22 cellular contexts compared by ENCODE assay signal in the genomic region with DNA sequence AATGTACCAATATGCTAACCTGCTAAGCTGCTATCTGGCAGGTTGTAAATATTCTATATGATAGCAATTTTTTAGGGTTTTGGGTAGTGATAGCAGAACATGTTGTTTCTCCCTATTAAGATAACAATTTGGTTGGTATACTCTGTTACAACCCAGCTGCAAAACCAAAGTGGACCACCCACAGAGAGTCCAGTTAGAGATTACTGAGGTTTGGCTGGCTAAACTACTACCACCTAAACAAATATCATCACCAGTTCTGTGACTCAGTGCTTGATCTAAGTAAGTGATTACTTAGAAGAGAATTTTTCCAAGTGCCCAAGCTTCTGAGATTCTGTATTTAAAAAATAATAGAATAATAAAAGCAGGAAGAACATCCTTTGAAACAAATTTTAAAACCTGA.
DNase-seq lines count a peak whose midpoint lies in the region; ATAC-seq lines count a peak whose summit lies in the region.
"Had no signal": no experiment of that assay in that cellular context is flagged by ENCODE, and none has a peak within 500 bp of the region (broad histone marks: within the 10 kb centered on the region; RNA-seq: fewer than 3 reads in every experiment).

No MANE protein-coding gene starts in this region.

- no peaks in the 10 kb centered on the region for H3K4me1 Mint-ChIP-seq in T-helper 17 cell

- H3K4me3 ChIP-seq in Karpas-422 (ENCODE audit: low read length), result no peak overlapping the region
- H3K4me3 ChIP-seq: ovary, skin epidermis had no signal

- no peaks in the 10 kb centered on the region for H3K36me3 Mint-ChIP-seq in T-helper 17 cell (ENCODE audit: low read depth)

- H4K20me1 ChIP-seq in Karpas-422 (ENCODE audit: insufficient read depth, low read depth, low read length), result no peaks in the 10 kb centered on the region

- H3K27me3 ChIP-seq in Karpas-422 (ENCODE audit: low read length), result no peaks in the 10 kb centered on the region
- H3K27me3 ChIP-seq: ovary had no signal

- DNase-seq in NCI-H146 (lab: John Stamatoyannopoulos, UW) (peak; percentile 2), NCI-H146 treated with DMSO at 0.1 percent for 48 hours (lab: John Stamatoyannopoulos, UW; ENCODE audit: unreplicated experiment) (no peak), amniotic epithelial cell (ENCODE audit: low read depth) (peak; percentile 44), glomerular visceral epithelial cell (ENCODE audit: extremely low spot score) (peak; percentile 62), Karpas-422 (no peak), T-helper 17 cell (no peak)
- no peak for DNase-seq in activated CD4-positive, CD25-positive, alpha-beta regulatory T cell (lab: John Stamatoyannopoulos, UW)
- DNase-seq: activated CD4-positive, alpha-beta T cell treated with anti-CD3 and anti-CD28 coated beads, Interleukin-2, amount 50 U/mL, for 48 hours; activated T-cell treated with anti-CD3 and anti-CD28 coated beads for 4 hours; aorta; left ventricle myocardium superior; NCI-H2029; NCI-H446; ovary; stimulated activated CD8-positive, alpha-beta memory T cell treated with anti-CD3 and anti-CD28 coated beads, Interleukin-4, amount 100 ng/mL, for 48 hours had no signal

- H3K9me3 ChIP-seq in Karpas-422 (ENCODE audit: low read length) (no peaks in the 10 kb centered on the region), T-helper 17 cell (ENCODE audit: control insufficient read depth, low read length, poor library complexity, severe bottlenecking) (no peaks in the 10 kb centered on the region)
- H3K9me3 ChIP-seq: ovary had no signal

- no peak overlapping the region for H3K9ac ChIP-seq in Karpas-422 (ENCODE audit: low read length)

- H3K4me3 Mint-ChIP-seq in T-helper 17 cell, result no peak overlapping the region
- H3K4me3 Mint-ChIP-seq: dendritic cell treated with granulocyte-macrophage colony-stimulating factor and Interleukin-4, amounts not matched to agents 40 ng/mL and 50 ng/mL, for 4 days had no signal

- ATAC-seq in T-helper 17 cell, result no peak
- no peak for ATAC-seq in HG02852 (IDR thresholded peaks at IDR 0.05; ENCODE audit: unreplicated experiment)
- ATAC-seq: left ventricle myocardium superior, Right ventricle myocardium inferior had no signal

- no peak overlapping the region for H2AFZ ChIP-seq in Karpas-422 (ENCODE audit: low read length)

- no peaks in the 10 kb centered on the region for H3K4me1 ChIP-seq in Karpas-422 (ENCODE audit: low read length)

- no peaks in the 10 kb centered on the region for H3K36me3 ChIP-seq in Karpas-422 (ENCODE audit: insufficient read depth, low read length)
- H3K36me3 ChIP-seq: ovary had no signal

- H3K4me2 ChIP-seq in Karpas-422 (ENCODE audit: low read depth, low read length, poor library complexity, severe bottlenecking), result no peak overlapping the region

- H3K27ac ChIP-seq in Karpas-422 (ENCODE audit: low read length), result no peak overlapping the region
- H3K27ac ChIP-seq: 22Rv1, C4-2B, ovary, skin epidermis, VCaP had no signal

- no peaks in the 10 kb centered on the region for H3K9me2 ChIP-seq in Karpas-422 (replicated peaks; ENCODE audit: insufficient read depth, low read length)

- H3K27ac Mint-ChIP-seq in T-helper 17 cell, result no peak overlapping the region
- H3K27ac Mint-ChIP-seq: dendritic cell treated with granulocyte-macrophage colony-stimulating factor and Interleukin-4, amounts not matched to agents 40 ng/mL and 50 ng/mL, for 4 days had no signal

- no peaks in the 10 kb centered on the region for H3K27me3 Mint-ChIP-seq in T-helper 17 cell
- H3K27me3 Mint-ChIP-seq: dendritic cell treated with granulocyte-macrophage colony-stimulating factor and Interleukin-4, amounts not matched to agents 40 ng/mL and 50 ng/mL, for 4 days had no signal

- no peaks in the 10 kb centered on the region for H3K79me2 ChIP-seq in Karpas-422 (ENCODE audit: low read length)

Comparison
In these comparisons a context has a peak if more than half of its experiments do, and no peak if none do; other contexts are left out.
1. DNase-seq: peak in NCI-H146 (single experiment), amniotic epithelial cell (single experiment) and glomerular visceral epithelial cell (single experiment); none in NCI-H146 treated with DMSO at 0.1 percent for 48 hours (single experiment), activated CD4-positive, CD25-positive, alpha-beta regulatory T cell (0 of 4), Karpas-422 (single experiment) and T-helper 17 cell (0 of 3).